8 cellular contexts compared by ENCODE assay signal in genomic region chr12:57518176-57518919, GRCh38. TPM values are rescaled to one million over a fixed set of nuclear protein-coding genes. Genes with fewer than 3 reads are reported as not detected.
A peak's percentile ranks its signal among the peaks of the same experiment; 100 is the strongest.
DNase-seq lines count a peak whose midpoint lies in the region; ATAC-seq and TF ChIP-seq lines count a peak whose summit lies in the region.

No MANE protein-coding gene starts in this region.

- peaks cover 40% of the 10 kb centered on the region for H3K4me1 Mint-ChIP-seq in activated CD8-positive, alpha-beta memory T cell treated with anti-CD3 and anti-CD28 coated beads, Interleukin-2, amount 10 ng/mL, durations not matched to agents 7 days and 5 days

- H3K4me3 Mint-ChIP-seq in activated CD8-positive, alpha-beta memory T cell treated with anti-CD3 and anti-CD28 coated beads, Interleukin-2, amount 10 ng/mL, durations not matched to agents 7 days and 5 days: peak overlapping the region; percentile 93

- no peak for DNase-seq in activated CD8-positive, alpha-beta memory T cell treated with anti-CD3 and anti-CD28 coated beads, Interleukin-2, amount 10 ng/mL, durations not matched to agents 7 days and 5 days
- no peak for DNase-seq in activated CD8-positive, alpha-beta memory T cell treated with anti-CD3 and anti-CD28 coated beads for 24 hours
- DNase-seq in adrenal gland: no peak
- DNase-seq in NCI-H1417 treated with DMSO at 0.1 percent for 48 hours (lab: John Stamatoyannopoulos, UW): no peak
- DNase-seq in NCI-H226: no peak

- H3K9me3 Mint-ChIP-seq in activated CD8-positive, alpha-beta memory T cell treated with anti-CD3 and anti-CD28 coated beads, Interleukin-2, amount 10 ng/mL, durations not matched to agents 7 days and 5 days (ENCODE audit: low read depth): no peaks in the 10 kb centered on the region

- H3K4me3 ChIP-seq in adrenal gland: peak overlapping the region in 2 of 4 donors; percentile 86 to 94

- no peak for TF ChIP-seq CTCF in adrenal gland (IDR thresholded peaks at IDR 0.05)

- H3K36me3 ChIP-seq in adrenal gland (replicated peaks in 1 of 2): peaks cover 0 to 44% of the 10 kb centered on the region in 2 donors

- CTCF ChIA-PET in activated CD8-positive, alpha-beta memory T cell treated with anti-CD3 and anti-CD28 coated beads, Interleukin-2, amount 10 ng/mL, durations not matched to agents 7 days and 5 days (lab: Charles Lee): interaction anchor here (0.8 to 1.9 kb wide), 5 partner anchors 17 to 62 kb away, joined by 3 to 6 read pairs (median 3); partner anchors contain the start of gene MARS1

- no peaks in the 10 kb centered on the region for H3K27me3 ChIP-seq in adrenal gland
- no peaks in the 10 kb centered on the region for H3K27me3 ChIP-seq in layer of hippocampus (ENCODE audit: control insufficient read depth, insufficient read depth, low read length)

- ATAC-seq in activated CD8-positive, alpha-beta memory T cell treated with anti-CD3 and anti-CD28 coated beads, Interleukin-2, amount 10 ng/mL, durations not matched to agents 7 days and 5 days: no peak
- ATAC-seq in HG02571 (IDR thresholded peaks at IDR 0.05; ENCODE audit: unreplicated experiment): no peak

- WGBS in adrenal gland, 4 donors: 38 to 53% (median 48%) methylated on average over 8 of the region's 8 CpGs

- H3K4me1 ChIP-seq in adrenal gland (replicated peaks in 1 of 2): peaks cover 33 to 42% of the 10 kb centered on the region in 2 donors

- intact Hi-C loops in adrenal gland (cut with DNase I): no loop called here

- peak overlapping the region; percentile 100 for H3K27ac Mint-ChIP-seq in activated CD8-positive, alpha-beta memory T cell treated with anti-CD3 and anti-CD28 coated beads, Interleukin-2, amount 10 ng/mL, durations not matched to agents 7 days and 5 days

- H3K36me3 Mint-ChIP-seq in activated CD8-positive, alpha-beta memory T cell treated with anti-CD3 and anti-CD28 coated beads, Interleukin-2, amount 10 ng/mL, durations not matched to agents 7 days and 5 days: peaks cover 56% of the 10 kb centered on the region

- no peaks in the 10 kb centered on the region for H3K27me3 Mint-ChIP-seq in activated CD8-positive, alpha-beta memory T cell treated with anti-CD3 and anti-CD28 coated beads, Interleukin-2, amount 10 ng/mL, durations not matched to agents 7 days and 5 days

- no peaks in the 10 kb centered on the region for H3K9me3 ChIP-seq in adrenal gland (replicated peaks in 1 of 3)

- H3K27ac ChIP-seq in adrenal gland (peak overlapping the region; percentile 69 to 100 (median 99)), layer of hippocampus (ENCODE audit: low read depth, low read length) (peak overlapping the region; percentile 27), temporal lobe (ENCODE audit: low read depth, low read length) (peak overlapping the region; percentile 17)

- no peak for TF ChIP-seq POLR2A in adrenal gland (IDR thresholded peaks at IDR 0.05)

RNA-seq across cellular contexts. Expression of gene DDIT3, which starts 2.0 kb away (rescaled TPM):
- 10 to 100 TPM; 15.3 to 15.9 TPM for total RNA-seq in activated CD8-positive, alpha-beta memory T cell treated with anti-CD3 and anti-CD28 coated beads, Interleukin-2, amount 10 ng/mL, durations not matched to agents 7 days and 5 days
- total RNA-seq in adrenal gland (10 to 100 TPM in 7 of 8 donors, 1 to 10 TPM in 1; 7.7 to 65.1 (median 30.9) TPM), temporal lobe (6.1 TPM)
- polyA plus RNA-seq in adrenal gland: 10 to 100 TPM; 72.8 to 98.4 (median 72.9) TPM

RNA-seq across cellular contexts. Expression of gene MBD6, which starts 4.3 kb away (rescaled TPM):
- total RNA-seq in activated CD8-positive, alpha-beta memory T cell treated with anti-CD3 and anti-CD28 coated beads, Interleukin-2, amount 10 ng/mL, durations not matched to agents 7 days and 5 days: 10 to 100 TPM; 80.9 to 85.4 TPM
- 100 to 1,000 TPM in 2 of 8 donors, 10 to 100 TPM in 6; 10.9 to 128 (median 38.1) TPM for total RNA-seq in adrenal gland
- polyA plus RNA-seq in adrenal gland: 100 to 1,000 TPM in 1 of 3 donors, 10 to 100 TPM in 2; 21.7 to 167 (median 91.4) TPM
- 8.1 TPM for total RNA-seq in temporal lobe

RNA-seq across cellular contexts. Expression of gene DCTN2, which starts 28.6 kb away (rescaled TPM):
- total RNA-seq in activated CD8-positive, alpha-beta memory T cell treated with anti-CD3 and anti-CD28 coated beads, Interleukin-2, amount 10 ng/mL, durations not matched to agents 7 days and 5 days: 10 to 100 TPM; 90.8 to 99.0 TPM
- total RNA-seq in adrenal gland: 100 to 1,000 TPM; 114 to 202 (median 135) TPM
- polyA plus RNA-seq in adrenal gland: 100 to 1,000 TPM in 2 of 3 donors, 10 to 100 TPM in 1; 81.2 to 238 (median 101) TPM
- total RNA-seq in temporal lobe: 116 TPM

RNA-seq across cellular contexts. Expression of gene MARS1, which starts 30.5 kb away (rescaled TPM):
- 100 to 1,000 TPM; 283 to 384 TPM for total RNA-seq in activated CD8-positive, alpha-beta memory T cell treated with anti-CD3 and anti-CD28 coated beads, Interleukin-2, amount 10 ng/mL, durations not matched to agents 7 days and 5 days
- 100 to 1,000 TPM in 4 of 8 donors, 10 to 100 TPM in 4; 38.3 to 182 (median 116) TPM for total RNA-seq in adrenal gland
- polyA plus RNA-seq in adrenal gland: 100 to 1,000 TPM; 114 to 210 (median 143) TPM
- total RNA-seq in temporal lobe: 64.9 TPM

RNA-seq across cellular contexts. Expression of gene KIF5A, which starts 31.5 kb away (rescaled TPM):
- total RNA-seq in activated CD8-positive, alpha-beta memory T cell treated with anti-CD3 and anti-CD28 coated beads, Interleukin-2, amount 10 ng/mL, durations not matched to agents 7 days and 5 days: 1 to 10 TPM; 1.9 to 2.1 TPM
- 1 to 10 TPM in 3 of 8 donors, under 1 TPM in 4, not detected in 1; 0.32 to 7.6 (median 0.61) TPM for total RNA-seq in adrenal gland
- 1 to 10 TPM; 1.9 to 7.4 (median 5.6) TPM for polyA plus RNA-seq in adrenal gland
- total RNA-seq in temporal lobe: 79.9 TPM

Comparison
In these comparisons a context has a peak if more than half of its experiments do, and no peak if none do; other contexts are left out.
1. H3K27ac ChIP-seq: peak in every context shown above with its lines; median percentile 99 in adrenal gland; 27 in layer of hippocampus; 17 in temporal lobe.